In genomic region chr1:55217226-55217996, GRCh38 we compare ENCODE assay signal across 10 cellular contexts. TPM values are rescaled to one million over a fixed set of nuclear protein-coding genes. Genes with fewer than 3 reads are reported as not detected.
DNase-seq lines count a peak whose midpoint lies in the region; ATAC-seq, FAIRE-seq and TF ChIP-seq lines count a peak whose summit lies in the region.
"Had no signal": no experiment of that assay in that cellular context is flagged by ENCODE, and none has a peak within 500 bp of the region (broad histone marks: within the 10 kb centered on the region; RNA-seq: fewer than 3 reads in every experiment).

No MANE protein-coding gene starts in this region.

- H3K9ac ChIP-seq in OCI-LY1 (ENCODE audit: low read length): no peak overlapping the region
- H3K9ac ChIP-seq in endodermal cell (ENCODE audit: extremely low read depth, low read length, poor library complexity, severe bottlenecking): no peak overlapping the region

- H3K36me3 Mint-ChIP-seq in activated CD8-positive, alpha-beta memory T cell treated with anti-CD3 and anti-CD28 coated beads, Interleukin-2, amount 10 ng/mL, durations not matched to agents 7 days and 5 days: no peaks in the 10 kb centered on the region
- no peaks in the 10 kb centered on the region for H3K36me3 Mint-ChIP-seq in endodermal cell (ENCODE audit: low read depth)

- H3K36me3 ChIP-seq in OCI-LY1 (ENCODE audit: insufficient read depth, low read length): no peaks in the 10 kb centered on the region
- no peaks in the 10 kb centered on the region for H3K36me3 ChIP-seq in small intestine (ENCODE audit: control insufficient read depth in 2 of 2, insufficient read depth in 2 of 2, low read length in 2 of 2)
- peaks cover 2% of the 10 kb centered on the region for H3K36me3 ChIP-seq in endodermal cell (ENCODE audit: control insufficient read depth, insufficient read depth, low read length)

- H3K9me3 Mint-ChIP-seq in activated CD8-positive, alpha-beta memory T cell treated with anti-CD3 and anti-CD28 coated beads, Interleukin-2, amount 10 ng/mL, durations not matched to agents 7 days and 5 days (ENCODE audit: low read depth): no peaks in the 10 kb centered on the region
- no peaks in the 10 kb centered on the region for H3K9me3 Mint-ChIP-seq in endodermal cell

- TF ChIP-seq CTCF in OCI-LY1 (IDR thresholded peaks at IDR 0.05; ENCODE audit: low read length) (no peak), endodermal cell (conservative IDR thresholded peaks at IDR 0.05) (no peak)

- no peaks in the 10 kb centered on the region for H4K20me1 ChIP-seq in OCI-LY1 (ENCODE audit: insufficient read depth, low read length)

- peak overlapping the region; percentile 51 for H3K4me2 ChIP-seq in OCI-LY1 (ENCODE audit: low read length)

- H3K27ac ChIP-seq in OCI-LY1 (ENCODE audit: low read depth, low read length, poor library complexity, severe bottlenecking) (peak overlapping the region; percentile 78), small intestine (ENCODE audit: low read depth in 1 of 2, low read length in 1 of 2) (peak overlapping the region in 1 of 2 donors; percentile 72), endodermal cell (ENCODE audit: low read depth, low read length) (no peak overlapping the region)
- H3K27ac ChIP-seq: C4-2B had no signal

- no peak overlapping the region for H3K4me3 ChIP-seq in OCI-LY1 (ENCODE audit: low read depth, low read length, poor library complexity, severe bottlenecking)
- H3K4me3 ChIP-seq in small intestine (ENCODE audit: low read depth in 1 of 2, low read length in 2 of 2): no peak overlapping the region
- H3K4me3 ChIP-seq in endodermal cell (ENCODE audit: low read length): no peak overlapping the region

- no peaks in the 10 kb centered on the region for H3K9me2 ChIP-seq in OCI-LY1 (ENCODE audit: low read depth, low read length)

- no peaks in the 10 kb centered on the region for H3F3A ChIP-seq in OCI-LY1 (ENCODE audit: insufficient read depth, low read length)

- CTCF ChIA-PET in activated CD8-positive, alpha-beta memory T cell treated with anti-CD3 and anti-CD28 coated beads, Interleukin-2, amount 10 ng/mL, durations not matched to agents 7 days and 5 days (lab: Charles Lee): interaction anchor here (1.0 kb wide), 1 partner anchor 74 kb away, joined by 3 read pairs; no protein-coding TSS in a partner anchor

- DNase-seq in activated CD8-positive, alpha-beta memory T cell treated with anti-CD3 and anti-CD28 coated beads, Interleukin-2, amount 10 ng/mL, durations not matched to agents 7 days and 5 days: no peak
- DNase-seq in activated CD8-positive, alpha-beta memory T cell treated with anti-CD3 and anti-CD28 coated beads for 24 hours: no peak
- DNase-seq in effector CD4-positive, alpha-beta T cell: peak; percentile 26
- DNase-seq in small intestine (peak; percentile 47), NCI-H510A (lab: John Stamatoyannopoulos, UW) (no peak), endodermal cell (no peak)

- H3K27me3 ChIP-seq in OCI-LY1 (ENCODE audit: insufficient read depth, low read length): no peaks in the 10 kb centered on the region
- H3K27me3 ChIP-seq in small intestine (ENCODE audit: control insufficient read depth in 2 of 2, insufficient read depth in 2 of 2, low read length in 2 of 2): no peaks in the 10 kb centered on the region
- H3K27me3 ChIP-seq in endodermal cell (ENCODE audit: control insufficient read depth, insufficient read depth, low read length, poor library complexity, severe bottlenecking): no peaks in the 10 kb centered on the region

- peaks cover 36% of the 10 kb centered on the region for H3K4me1 Mint-ChIP-seq in activated CD8-positive, alpha-beta memory T cell treated with anti-CD3 and anti-CD28 coated beads, Interleukin-2, amount 10 ng/mL, durations not matched to agents 7 days and 5 days
- peaks cover 31% of the 10 kb centered on the region for H3K4me1 Mint-ChIP-seq in endodermal cell

- H3K9me3 ChIP-seq in OCI-LY1 (ENCODE audit: low read length) (no peaks in the 10 kb centered on the region), small intestine (ENCODE audit: control insufficient read depth, low read depth) (no peaks in the 10 kb centered on the region), endodermal cell (ENCODE audit: control insufficient read depth, low read length) (no peaks in the 10 kb centered on the region)

- 21 to 35% (median 26%) methylated on average over 6 of the region's 6 CpGs for WGBS in small intestine, 3 donors
- WGBS in endodermal cell (ENCODE audit: insufficient coverage in 1 of 2, insufficient read length in 1 of 2), 2 experiments: 78 to 79% methylated on average over 5 to 6 of the region's 6 CpGs

- ATAC-seq in activated CD8-positive, alpha-beta memory T cell treated with anti-CD3 and anti-CD28 coated beads, Interleukin-2, amount 10 ng/mL, durations not matched to agents 7 days and 5 days: no peak
- no peak for ATAC-seq in HG02588 (IDR thresholded peaks at IDR 0.05; ENCODE audit: unreplicated experiment)

- H3K4me3 Mint-ChIP-seq in activated CD8-positive, alpha-beta memory T cell treated with anti-CD3 and anti-CD28 coated beads, Interleukin-2, amount 10 ng/mL, durations not matched to agents 7 days and 5 days: no peak overlapping the region
- H3K4me3 Mint-ChIP-seq in endodermal cell: no peak overlapping the region

- peak overlapping the region; percentile 46; the same call in 1 of the 2 replicates for H2AFZ ChIP-seq in OCI-LY1 (ENCODE audit: low read length)

- FAIRE-seq in small intestine (lab: Jason Lieb, UNC): no peak
- FAIRE-seq: H1 had no signal

- H3K79me2 ChIP-seq in OCI-LY1 (ENCODE audit: insufficient read depth, low read length): peaks cover 3% of the 10 kb centered on the region; the same call in 1 of the 2 replicates

- peak overlapping the region; percentile 58 for H3K27ac Mint-ChIP-seq in activated CD8-positive, alpha-beta memory T cell treated with anti-CD3 and anti-CD28 coated beads, Interleukin-2, amount 10 ng/mL, durations not matched to agents 7 days and 5 days
- H3K27ac Mint-ChIP-seq in endodermal cell: no peak overlapping the region

- H3K4me1 ChIP-seq in OCI-LY1 (ENCODE audit: insufficient read depth, low read length, severe bottlenecking) (peaks cover 44% of the 10 kb centered on the region), small intestine (ENCODE audit: control insufficient read depth in 2 of 2, insufficient read depth in 1 of 2, low read depth in 1 of 2, low read length in 1 of 2) (peaks cover 0 to 7% of the 10 kb centered on the region in 2 donors), endodermal cell (ENCODE audit: control insufficient read depth, insufficient read depth, low read length) (peaks cover 7% of the 10 kb centered on the region)

- no peaks in the 10 kb centered on the region for H3K27me3 Mint-ChIP-seq in activated CD8-positive, alpha-beta memory T cell treated with anti-CD3 and anti-CD28 coated beads, Interleukin-2, amount 10 ng/mL, durations not matched to agents 7 days and 5 days
- peaks cover 5% of the 10 kb centered on the region for H3K27me3 Mint-ChIP-seq in endodermal cell (ENCODE audit: insufficient read depth)

RNA-seq across cellular contexts. Expression of gene USP24, which starts 2.2 kb away (rescaled TPM):
- total RNA-seq in activated CD8-positive, alpha-beta memory T cell treated with anti-CD3 and anti-CD28 coated beads, Interleukin-2, amount 10 ng/mL, durations not matched to agents 7 days and 5 days: 10 to 100 TPM; 38.2 to 42.3 TPM
- polyA plus RNA-seq in small intestine: 10 to 100 TPM in 2 of 3 donors, 1 to 10 TPM in 1; 7.3 to 11.4 (median 11.1) TPM
- total RNA-seq in endodermal cell: 10 to 100 TPM; 68.2 to 71.5 TPM
- 24.7 TPM for polyA plus RNA-seq in endodermal cell (2013, experiment 1 of 2)
- 24.5 TPM for polyA plus RNA-seq in endodermal cell (2013, experiment 2 of 2)

Comparison
In these comparisons a context has a peak if more than half of its experiments do, and no peak if none do; other contexts are left out.
1. DNase-seq: peak in effector CD4-positive, alpha-beta T cell (single experiment) and small intestine (single experiment); none in activated CD8-positive, alpha-beta memory T cell treated with anti-CD3 and anti-CD28 coated beads, Interleukin-2, amount 10 ng/mL, durations not matched to agents 7 days and 5 days (single experiment), activated CD8-positive, alpha-beta memory T cell treated with anti-CD3 and anti-CD28 coated beads for 24 hours (single experiment), NCI-H510A (single experiment) and endodermal cell (single experiment).